ENCODE assay signal across 1 cellular context in the genomic region with DNA sequence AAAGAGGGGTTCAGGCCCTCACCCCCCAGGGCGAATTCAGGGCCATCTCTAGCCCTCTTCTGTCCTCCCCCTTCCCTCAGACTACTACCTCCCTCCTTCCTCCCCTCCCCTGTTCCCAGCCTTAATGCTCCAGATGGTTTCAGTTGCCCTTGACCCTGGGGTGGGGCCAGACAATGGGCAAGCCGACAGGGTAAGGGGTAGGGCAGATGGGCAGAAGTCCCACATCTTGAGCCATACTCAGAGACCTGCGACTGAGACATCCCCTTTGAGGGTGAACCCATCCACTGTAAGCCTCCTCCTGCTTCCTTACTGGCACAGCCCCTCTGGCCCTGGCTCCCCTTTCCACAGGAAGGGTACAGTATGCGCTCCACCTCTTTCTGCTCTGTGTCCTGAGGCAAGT.
TF ChIP-seq lines count a peak whose summit lies in the region.

No MANE protein-coding gene starts in this region.

TF ChIP-seq in GM12878, 131 proteins besides CTCF, POLR2A, EP300 and RAD21:
- TF ChIP-seq, protein P1, sequence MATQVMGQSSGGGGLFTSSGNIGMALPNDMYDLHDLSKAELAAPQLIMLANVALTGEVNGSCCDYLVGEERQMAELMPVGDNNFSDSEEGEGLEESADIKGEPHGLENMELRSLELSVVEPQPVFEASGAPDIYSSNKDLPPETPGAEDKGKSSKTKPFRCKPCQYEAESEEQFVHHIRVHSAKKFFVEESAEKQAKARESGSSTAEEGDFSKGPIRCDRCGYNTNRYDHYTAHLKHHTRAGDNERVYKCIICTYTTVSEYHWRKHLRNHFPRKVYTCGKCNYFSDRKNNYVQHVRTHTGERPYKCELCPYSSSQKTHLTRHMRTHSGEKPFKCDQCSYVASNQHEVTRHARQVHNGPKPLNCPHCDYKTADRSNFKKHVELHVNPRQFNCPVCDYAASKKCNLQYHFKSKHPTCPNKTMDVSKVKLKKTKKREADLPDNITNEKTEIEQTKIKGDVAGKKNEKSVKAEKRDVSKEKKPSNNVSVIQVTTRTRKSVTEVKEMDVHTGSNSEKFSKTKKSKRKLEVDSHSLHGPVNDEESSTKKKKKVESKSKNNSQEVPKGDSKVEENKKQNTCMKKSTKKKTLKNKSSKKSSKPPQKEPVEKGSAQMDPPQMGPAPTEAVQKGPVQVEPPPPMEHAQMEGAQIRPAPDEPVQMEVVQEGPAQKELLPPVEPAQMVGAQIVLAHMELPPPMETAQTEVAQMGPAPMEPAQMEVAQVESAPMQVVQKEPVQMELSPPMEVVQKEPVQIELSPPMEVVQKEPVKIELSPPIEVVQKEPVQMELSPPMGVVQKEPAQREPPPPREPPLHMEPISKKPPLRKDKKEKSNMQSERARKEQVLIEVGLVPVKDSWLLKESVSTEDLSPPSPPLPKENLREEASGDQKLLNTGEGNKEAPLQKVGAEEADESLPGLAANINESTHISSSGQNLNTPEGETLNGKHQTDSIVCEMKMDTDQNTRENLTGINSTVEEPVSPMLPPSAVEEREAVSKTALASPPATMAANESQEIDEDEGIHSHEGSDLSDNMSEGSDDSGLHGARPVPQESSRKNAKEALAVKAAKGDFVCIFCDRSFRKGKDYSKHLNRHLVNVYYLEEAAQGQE (IDR thresholded peaks at IDR 0.05; ENCODE audit: low read depth, low read length), result no peak
- TF ChIP-seq, protein P2, sequence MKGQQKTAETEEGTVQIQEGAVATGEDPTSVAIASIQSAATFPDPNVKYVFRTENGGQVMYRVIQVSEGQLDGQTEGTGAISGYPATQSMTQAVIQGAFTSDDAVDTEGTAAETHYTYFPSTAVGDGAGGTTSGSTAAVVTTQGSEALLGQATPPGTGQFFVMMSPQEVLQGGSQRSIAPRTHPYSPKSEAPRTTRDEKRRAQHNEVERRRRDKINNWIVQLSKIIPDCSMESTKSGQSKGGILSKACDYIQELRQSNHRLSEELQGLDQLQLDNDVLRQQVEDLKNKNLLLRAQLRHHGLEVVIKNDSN (IDR thresholded peaks at IDR 0.05; ENCODE audit: borderline replicate concordance, extremely low read length, insufficient read depth, low read depth, low read length), result no peak
- TF ChIP-seq, protein P3, sequence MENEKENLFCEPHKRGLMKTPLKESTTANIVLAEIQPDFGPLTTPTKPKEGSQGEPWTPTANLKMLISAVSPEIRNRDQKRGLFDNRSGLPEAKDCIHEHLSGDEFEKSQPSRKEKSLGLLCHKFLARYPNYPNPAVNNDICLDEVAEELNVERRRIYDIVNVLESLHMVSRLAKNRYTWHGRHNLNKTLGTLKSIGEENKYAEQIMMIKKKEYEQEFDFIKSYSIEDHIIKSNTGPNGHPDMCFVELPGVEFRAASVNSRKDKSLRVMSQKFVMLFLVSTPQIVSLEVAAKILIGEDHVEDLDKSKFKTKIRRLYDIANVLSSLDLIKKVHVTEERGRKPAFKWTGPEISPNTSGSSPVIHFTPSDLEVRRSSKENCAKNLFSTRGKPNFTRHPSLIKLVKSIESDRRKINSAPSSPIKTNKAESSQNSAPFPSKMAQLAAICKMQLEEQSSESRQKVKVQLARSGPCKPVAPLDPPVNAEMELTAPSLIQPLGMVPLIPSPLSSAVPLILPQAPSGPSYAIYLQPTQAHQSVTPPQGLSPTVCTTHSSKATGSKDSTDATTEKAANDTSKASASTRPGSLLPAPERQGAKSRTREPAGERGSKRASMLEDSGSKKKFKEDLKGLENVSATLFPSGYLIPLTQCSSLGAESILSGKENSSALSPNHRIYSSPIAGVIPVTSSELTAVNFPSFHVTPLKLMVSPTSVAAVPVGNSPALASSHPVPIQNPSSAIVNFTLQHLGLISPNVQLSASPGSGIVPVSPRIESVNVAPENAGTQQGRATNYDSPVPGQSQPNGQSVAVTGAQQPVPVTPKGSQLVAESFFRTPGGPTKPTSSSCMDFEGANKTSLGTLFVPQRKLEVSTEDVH (IDR thresholded peaks at IDR 0.05; ENCODE audit: low read depth, partially characterized antibody), result no peak
- TF ChIP-seq IRF4 (IDR thresholded peaks at IDR 0.05; ENCODE audit: low read depth, low read length) (no peak), BACH1 (IDR thresholded peaks at IDR 0.05; ENCODE audit: borderline replicate concordance) (no peak), RUNX3 (IDR thresholded peaks at IDR 0.05; ENCODE audit: low read length) (no peak), KDM1A (IDR thresholded peaks at IDR 0.05; ENCODE audit: borderline replicate concordance) (no peak), CBFB (IDR thresholded peaks at IDR 0.05; ENCODE audit: low read depth) (no peak), GABPA (IDR thresholded peaks at IDR 0.05; ENCODE audit: low read depth) (no peak)
- TF ChIP-seq, protein P4, sequence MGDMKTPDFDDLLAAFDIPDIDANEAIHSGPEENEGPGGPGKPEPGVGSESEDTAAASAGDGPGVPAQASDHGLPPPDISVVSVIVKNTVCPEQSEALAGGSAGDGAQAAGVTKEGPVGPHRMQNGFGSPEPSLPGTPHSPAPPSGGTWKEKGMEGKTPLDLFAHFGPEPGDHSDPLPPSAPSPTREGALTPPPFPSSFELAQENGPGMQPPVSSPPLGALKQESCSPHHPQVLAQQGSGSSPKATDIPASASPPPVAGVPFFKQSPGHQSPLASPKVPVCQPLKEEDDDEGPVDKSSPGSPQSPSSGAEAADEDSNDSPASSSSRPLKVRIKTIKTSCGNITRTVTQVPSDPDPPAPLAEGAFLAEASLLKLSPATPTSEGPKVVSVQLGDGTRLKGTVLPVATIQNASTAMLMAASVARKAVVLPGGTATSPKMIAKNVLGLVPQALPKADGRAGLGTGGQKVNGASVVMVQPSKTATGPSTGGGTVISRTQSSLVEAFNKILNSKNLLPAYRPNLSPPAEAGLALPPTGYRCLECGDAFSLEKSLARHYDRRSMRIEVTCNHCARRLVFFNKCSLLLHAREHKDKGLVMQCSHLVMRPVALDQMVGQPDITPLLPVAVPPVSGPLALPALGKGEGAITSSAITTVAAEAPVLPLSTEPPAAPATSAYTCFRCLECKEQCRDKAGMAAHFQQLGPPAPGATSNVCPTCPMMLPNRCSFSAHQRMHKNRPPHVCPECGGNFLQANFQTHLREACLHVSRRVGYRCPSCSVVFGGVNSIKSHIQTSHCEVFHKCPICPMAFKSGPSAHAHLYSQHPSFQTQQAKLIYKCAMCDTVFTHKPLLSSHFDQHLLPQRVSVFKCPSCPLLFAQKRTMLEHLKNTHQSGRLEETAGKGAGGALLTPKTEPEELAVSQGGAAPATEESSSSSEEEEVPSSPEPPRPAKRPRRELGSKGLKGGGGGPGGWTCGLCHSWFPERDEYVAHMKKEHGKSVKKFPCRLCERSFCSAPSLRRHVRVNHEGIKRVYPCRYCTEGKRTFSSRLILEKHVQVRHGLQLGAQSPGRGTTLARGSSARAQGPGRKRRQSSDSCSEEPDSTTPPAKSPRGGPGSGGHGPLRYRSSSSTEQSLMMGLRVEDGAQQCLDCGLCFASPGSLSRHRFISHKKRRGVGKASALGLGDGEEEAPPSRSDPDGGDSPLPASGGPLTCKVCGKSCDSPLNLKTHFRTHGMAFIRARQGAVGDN (IDR thresholded peaks at IDR 0.05), result no peak
- TF ChIP-seq, protein P5, sequence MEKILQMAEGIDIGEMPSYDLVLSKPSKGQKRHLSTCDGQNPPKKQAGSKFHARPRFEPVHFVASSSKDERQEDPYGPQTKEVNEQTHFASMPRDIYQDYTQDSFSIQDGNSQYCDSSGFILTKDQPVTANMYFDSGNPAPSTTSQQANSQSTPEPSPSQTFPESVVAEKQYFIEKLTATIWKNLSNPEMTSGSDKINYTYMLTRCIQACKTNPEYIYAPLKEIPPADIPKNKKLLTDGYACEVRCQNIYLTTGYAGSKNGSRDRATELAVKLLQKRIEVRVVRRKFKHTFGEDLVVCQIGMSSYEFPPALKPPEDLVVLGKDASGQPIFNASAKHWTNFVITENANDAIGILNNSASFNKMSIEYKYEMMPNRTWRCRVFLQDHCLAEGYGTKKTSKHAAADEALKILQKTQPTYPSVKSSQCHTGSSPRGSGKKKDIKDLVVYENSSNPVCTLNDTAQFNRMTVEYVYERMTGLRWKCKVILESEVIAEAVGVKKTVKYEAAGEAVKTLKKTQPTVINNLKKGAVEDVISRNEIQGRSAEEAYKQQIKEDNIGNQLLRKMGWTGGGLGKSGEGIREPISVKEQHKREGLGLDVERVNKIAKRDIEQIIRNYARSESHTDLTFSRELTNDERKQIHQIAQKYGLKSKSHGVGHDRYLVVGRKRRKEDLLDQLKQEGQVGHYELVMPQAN (conservative IDR thresholded peaks at IDR 0.05), result no peak
- TF ChIP-seq, protein P6, sequence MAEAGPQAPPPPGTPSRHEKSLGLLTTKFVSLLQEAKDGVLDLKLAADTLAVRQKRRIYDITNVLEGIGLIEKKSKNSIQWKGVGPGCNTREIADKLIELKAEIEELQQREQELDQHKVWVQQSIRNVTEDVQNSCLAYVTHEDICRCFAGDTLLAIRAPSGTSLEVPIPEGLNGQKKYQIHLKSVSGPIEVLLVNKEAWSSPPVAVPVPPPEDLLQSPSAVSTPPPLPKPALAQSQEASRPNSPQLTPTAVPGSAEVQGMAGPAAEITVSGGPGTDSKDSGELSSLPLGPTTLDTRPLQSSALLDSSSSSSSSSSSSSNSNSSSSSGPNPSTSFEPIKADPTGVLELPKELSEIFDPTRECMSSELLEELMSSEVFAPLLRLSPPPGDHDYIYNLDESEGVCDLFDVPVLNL (IDR thresholded peaks at IDR 0.05; ENCODE audit: low read depth, low read length), result no peak
- TF ChIP-seq, protein P7, sequence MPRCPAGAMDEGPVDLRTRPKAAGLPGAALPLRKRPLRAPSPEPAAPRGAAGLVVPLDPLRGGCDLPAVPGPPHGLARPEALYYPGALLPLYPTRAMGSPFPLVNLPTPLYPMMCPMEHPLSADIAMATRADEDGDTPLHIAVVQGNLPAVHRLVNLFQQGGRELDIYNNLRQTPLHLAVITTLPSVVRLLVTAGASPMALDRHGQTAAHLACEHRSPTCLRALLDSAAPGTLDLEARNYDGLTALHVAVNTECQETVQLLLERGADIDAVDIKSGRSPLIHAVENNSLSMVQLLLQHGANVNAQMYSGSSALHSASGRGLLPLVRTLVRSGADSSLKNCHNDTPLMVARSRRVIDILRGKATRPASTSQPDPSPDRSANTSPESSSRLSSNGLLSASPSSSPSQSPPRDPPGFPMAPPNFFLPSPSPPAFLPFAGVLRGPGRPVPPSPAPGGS (IDR thresholded peaks at IDR 0.05; ENCODE audit: borderline replicate concordance, insufficient read depth, low read depth, low read length, poor library complexity, severe bottlenecking), result no peak
TF ChIP-seq in GM12878: peak in this region for 0.
